In the genomic region with DNA sequence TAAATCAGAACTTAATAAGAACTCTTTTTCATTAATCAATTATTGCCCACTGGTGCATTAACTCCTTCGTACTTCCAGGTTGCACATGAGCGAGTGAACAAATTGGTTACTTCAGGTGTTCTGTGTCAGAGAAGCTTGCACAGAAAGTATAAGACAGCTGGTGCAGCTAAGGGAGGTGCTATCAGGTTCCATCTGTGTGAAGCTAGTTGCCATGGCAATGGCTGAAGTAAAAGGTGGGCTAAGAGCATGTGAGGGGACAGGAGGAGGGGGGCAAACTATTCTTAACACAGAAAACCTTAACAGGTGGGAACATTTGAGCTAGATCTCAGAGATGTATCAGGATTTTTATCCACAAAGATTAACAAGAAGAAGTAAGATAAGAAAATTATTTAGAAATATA, we compare ENCODE assay signal across 21 cellular contexts.
"Had no signal": no experiment of that assay in that cellular context is flagged by ENCODE, and none has a peak within 500 bp of the region (broad histone marks: within the 10 kb centered on the region; RNA-seq: fewer than 3 reads in every experiment).

No MANE protein-coding gene starts in this region.

- H3K4me1 ChIP-seq: body of pancreas, gastroesophageal sphincter, heart right ventricle, right lobe of liver, tibial artery had no signal

- H3K36me3 Mint-ChIP-seq: activated naive CD4-positive, alpha-beta T cell treated with anti-CD3 and anti-CD28 coated beads, Interleukin-2, amount 50 U/mL, for 24 hours; memory B cell had no signal

- H3K9me3 ChIP-seq: body of pancreas, gastroesophageal sphincter, mucosa of descending colon, right lobe of liver, tibial artery had no signal

- H3K9me3 Mint-ChIP-seq: activated naive CD4-positive, alpha-beta T cell treated with anti-CD3 and anti-CD28 coated beads, Interleukin-2, amount 50 U/mL, for 24 hours; nephron progenitor cell; stimulated activated naive CD8-positive, alpha-beta T cell treated with anti-CD3 and anti-CD28 coated beads, Interleukin-15, amount 100 ng/mL, for 72 hours had no signal

- ATAC-seq: body of pancreas; gastroesophageal sphincter; heart right ventricle; left cardiac atrium; mucosa of descending colon; right lobe of liver; stimulated activated naive CD8-positive, alpha-beta T cell treated with anti-CD3 and anti-CD28 coated beads, Interleukin-15, amount 100 ng/mL, for 72 hours had no signal

- H3K27me3 ChIP-seq: body of pancreas, cardiac muscle cell, gastroesophageal sphincter, heart right ventricle, right lobe of liver, tibial artery had no signal

- H3K27ac Mint-ChIP-seq: activated naive CD4-positive, alpha-beta T cell treated with anti-CD3 and anti-CD28 coated beads, Interleukin-2, amount 50 U/mL, for 24 hours; memory B cell; nephron progenitor cell; stimulated activated naive CD8-positive, alpha-beta T cell treated with anti-CD3 and anti-CD28 coated beads, Interleukin-15, amount 100 ng/mL, for 72 hours had no signal

- H3K4me3 ChIP-seq: body of pancreas, cardiac muscle cell, gastroesophageal sphincter, heart right ventricle, mucosa of descending colon, right lobe of liver, skin epidermis, tibial artery had no signal

- H3K36me3 ChIP-seq: cardiac muscle cell, gastroesophageal sphincter, heart right ventricle, right lobe of liver, tibial artery had no signal

- H3K27me3 Mint-ChIP-seq: memory B cell; stimulated activated naive CD8-positive, alpha-beta T cell treated with anti-CD3 and anti-CD28 coated beads, Interleukin-15, amount 100 ng/mL, for 72 hours had no signal

- H3K27ac ChIP-seq: body of pancreas, cardiac muscle cell, epithelial cell of prostate, gastroesophageal sphincter, heart right ventricle, right lobe of liver, skin epidermis, tibial artery had no signal

- H3K4me1 Mint-ChIP-seq: activated naive CD4-positive, alpha-beta T cell treated with anti-CD3 and anti-CD28 coated beads, Interleukin-2, amount 50 U/mL, for 24 hours; memory B cell; stimulated activated naive CD8-positive, alpha-beta T cell treated with anti-CD3 and anti-CD28 coated beads, Interleukin-15, amount 100 ng/mL, for 72 hours had no signal

- DNase-seq: activated gamma-delta T cell treated with Interleukin-2 at 50 U/mL for 16 hours; activated T-cell treated with anti-CD3 and anti-CD28 coated beads, Interleukin-2, amount 50 U/mL, for 1 hour; anterior cingulate cortex; body of pancreas; cortex of kidney; heart right ventricle; islet precursor cell; left cardiac atrium; mucosa of descending colon; nephron progenitor cell; occipital lobe; right lobe of liver; stimulated activated CD4-positive, alpha-beta T cell treated with anti-CD3 and anti-CD28 coated beads, Interleukin-1b, Interleukin-23, amount 100 ng/mL, for 48 hours; stimulated activated naive CD8-positive, alpha-beta T cell treated with anti-CD3 and anti-CD28 coated beads, Interleukin-15, amount 100 ng/mL, for 72 hours; tibial artery had no signal

- H3K4me3 Mint-ChIP-seq: activated naive CD4-positive, alpha-beta T cell treated with anti-CD3 and anti-CD28 coated beads, Interleukin-2, amount 50 U/mL, for 24 hours; memory B cell; nephron progenitor cell; stimulated activated naive CD8-positive, alpha-beta T cell treated with anti-CD3 and anti-CD28 coated beads, Interleukin-15, amount 100 ng/mL, for 72 hours had no signal
